1 cellular context compared by ENCODE assay signal in the genomic region with DNA sequence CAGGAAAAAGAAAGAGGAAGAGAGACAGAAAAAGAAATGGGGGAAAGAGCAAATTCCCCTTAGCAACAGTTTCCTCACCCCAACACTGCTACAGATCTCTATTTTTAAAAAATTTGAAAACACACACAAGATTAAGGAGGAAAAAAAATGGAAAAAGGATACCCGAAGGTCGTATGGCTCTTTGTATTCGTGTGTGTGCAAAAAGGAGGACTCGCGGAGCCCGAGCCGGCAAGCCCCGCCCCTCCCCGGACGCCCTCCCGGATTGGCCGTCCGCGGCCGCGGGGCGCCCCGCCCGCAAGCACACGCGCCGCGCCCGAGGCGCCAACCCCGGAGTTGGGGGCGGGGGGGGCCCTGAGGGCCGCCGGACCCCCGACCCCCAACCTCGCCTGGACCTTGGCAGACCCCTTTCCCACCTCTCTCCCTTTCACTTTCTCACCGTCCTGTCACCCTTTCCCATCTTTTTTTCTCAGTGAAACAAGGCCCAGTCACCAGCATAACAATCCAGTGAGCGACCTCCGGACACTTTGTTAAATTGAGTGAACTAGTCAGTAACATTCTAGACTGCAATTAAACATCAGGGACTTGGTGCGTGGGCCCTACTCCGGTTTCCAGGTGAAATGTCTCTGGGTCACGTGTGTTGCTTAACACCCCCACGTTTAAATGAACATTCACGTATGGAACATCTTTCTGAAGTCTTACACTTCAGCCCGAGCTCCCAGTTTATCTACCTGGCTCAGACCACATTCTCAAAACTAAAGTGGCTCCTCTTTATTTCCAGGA.
A peak's percentile ranks its signal among the peaks of the same experiment; 100 is the strongest.
TF ChIP-seq lines count a peak whose summit lies in the region.

A gene with protein sequence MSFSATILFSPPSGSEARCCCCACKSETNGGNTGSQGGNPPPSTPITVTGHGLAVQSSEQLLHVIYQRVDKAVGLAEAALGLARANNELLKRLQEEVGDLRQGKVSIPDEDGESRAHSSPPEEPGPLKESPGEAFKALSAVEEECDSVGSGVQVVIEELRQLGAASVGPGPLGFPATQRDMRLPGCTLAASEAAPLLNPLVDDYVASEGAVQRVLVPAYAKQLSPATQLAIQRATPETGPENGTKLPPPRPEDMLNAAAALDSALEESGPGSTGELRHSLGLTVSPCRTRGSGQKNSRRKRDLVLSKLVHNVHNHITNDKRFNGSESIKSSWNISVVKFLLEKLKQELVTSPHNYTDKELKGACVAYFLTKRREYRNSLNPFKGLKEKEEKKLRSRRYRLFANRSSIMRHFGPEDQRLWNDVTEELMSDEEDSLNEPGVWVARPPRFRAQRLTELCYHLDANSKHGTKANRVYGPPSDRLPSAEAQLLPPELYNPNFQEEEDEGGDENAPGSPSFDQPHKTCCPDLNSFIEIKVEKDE (minus strand): TSS at position 205 of the 780 bp plus-strand sequence. CDS start 11,120 bp downstream, outside the sequence.

TF ChIP-seq in HepG2, 621 proteins besides CTCF, POLR2A, EP300 and RAD21 (continued from another document and continues in another):
- TF ChIP-seq, protein P1, sequence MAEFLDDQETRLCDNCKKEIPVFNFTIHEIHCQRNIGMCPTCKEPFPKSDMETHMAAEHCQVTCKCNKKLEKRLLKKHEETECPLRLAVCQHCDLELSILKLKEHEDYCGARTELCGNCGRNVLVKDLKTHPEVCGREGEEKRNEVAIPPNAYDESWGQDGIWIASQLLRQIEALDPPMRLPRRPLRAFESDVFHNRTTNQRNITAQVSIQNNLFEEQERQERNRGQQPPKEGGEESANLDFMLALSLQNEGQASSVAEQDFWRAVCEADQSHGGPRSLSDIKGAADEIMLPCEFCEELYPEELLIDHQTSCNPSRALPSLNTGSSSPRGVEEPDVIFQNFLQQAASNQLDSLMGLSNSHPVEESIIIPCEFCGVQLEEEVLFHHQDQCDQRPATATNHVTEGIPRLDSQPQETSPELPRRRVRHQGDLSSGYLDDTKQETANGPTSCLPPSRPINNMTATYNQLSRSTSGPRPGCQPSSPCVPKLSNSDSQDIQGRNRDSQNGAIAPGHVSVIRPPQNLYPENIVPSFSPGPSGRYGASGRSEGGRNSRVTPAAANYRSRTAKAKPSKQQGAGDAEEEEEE (CRISPR knock-in tag; IDR thresholded peaks at IDR 0.05; ENCODE audit: borderline replicate concordance), result no peak
- TF ChIP-seq YEATS2 (CRISPR knock-in tag; IDR thresholded peaks at IDR 0.05; ENCODE audit: borderline replicate concordance) (no peak; the same call in 1 of the 2 replicates), HMG20B (CRISPR knock-in tag; conservative IDR thresholded peaks at IDR 0.05) (no peak), ZNF607 (CRISPR knock-in tag; IDR thresholded peaks at IDR 0.05; ENCODE audit: borderline replicate concordance) (peak; percentile 90), FOXA3 (CRISPR knock-in tag; IDR thresholded peaks at IDR 0.05) (0 out of 2 replicates have a peak, but pooled peaks have one; percentile 4), BHLHE40 (IDR thresholded peaks at IDR 0.05; ENCODE audit: low read length) (peak; percentile 45; the same call in 1 of the 2 replicates), ZNF7 (CRISPR knock-in tag; IDR thresholded peaks at IDR 0.05) (no peak), ZNF484 (CRISPR knock-in tag; IDR thresholded peaks at IDR 0.05; ENCODE audit: borderline replicate concordance, low read depth) (0 out of 2 replicates have a peak, but pooled peaks have one; percentile 64), BORCS8-MEF2B (CRISPR knock-in tag; IDR thresholded peaks at IDR 0.05) (peak; percentile 79), ZNF713 (CRISPR knock-in tag; IDR thresholded peaks at IDR 0.05) (no peak), CC2D1A (CRISPR knock-in tag; IDR thresholded peaks at IDR 0.05) (no peak), ZNF782 (CRISPR knock-in tag; IDR thresholded peaks at IDR 0.05; ENCODE audit: borderline replicate concordance) (peak; percentile 59; the same call in 1 of the 2 replicates), ZZZ3 (CRISPR knock-in tag; IDR thresholded peaks at IDR 0.05; ENCODE audit: borderline replicate concordance) (no peak), ZSCAN31 (CRISPR knock-in tag; IDR thresholded peaks at IDR 0.05; ENCODE audit: low read depth) (peak; percentile 90), ZBTB7B (CRISPR knock-in tag; IDR thresholded peaks at IDR 0.05) (peak; percentile 96), GATAD2A (CRISPR knock-in tag; IDR thresholded peaks at IDR 0.05) (peak; percentile 74; the same call in 1 of the 2 replicates), CENPX (CRISPR knock-in tag; IDR thresholded peaks at IDR 0.05) (no peak), ZNF543 (CRISPR knock-in tag; IDR thresholded peaks at IDR 0.05) (peak; percentile 16; the same call in 1 of the 2 replicates)
- TF ChIP-seq, protein P2, sequence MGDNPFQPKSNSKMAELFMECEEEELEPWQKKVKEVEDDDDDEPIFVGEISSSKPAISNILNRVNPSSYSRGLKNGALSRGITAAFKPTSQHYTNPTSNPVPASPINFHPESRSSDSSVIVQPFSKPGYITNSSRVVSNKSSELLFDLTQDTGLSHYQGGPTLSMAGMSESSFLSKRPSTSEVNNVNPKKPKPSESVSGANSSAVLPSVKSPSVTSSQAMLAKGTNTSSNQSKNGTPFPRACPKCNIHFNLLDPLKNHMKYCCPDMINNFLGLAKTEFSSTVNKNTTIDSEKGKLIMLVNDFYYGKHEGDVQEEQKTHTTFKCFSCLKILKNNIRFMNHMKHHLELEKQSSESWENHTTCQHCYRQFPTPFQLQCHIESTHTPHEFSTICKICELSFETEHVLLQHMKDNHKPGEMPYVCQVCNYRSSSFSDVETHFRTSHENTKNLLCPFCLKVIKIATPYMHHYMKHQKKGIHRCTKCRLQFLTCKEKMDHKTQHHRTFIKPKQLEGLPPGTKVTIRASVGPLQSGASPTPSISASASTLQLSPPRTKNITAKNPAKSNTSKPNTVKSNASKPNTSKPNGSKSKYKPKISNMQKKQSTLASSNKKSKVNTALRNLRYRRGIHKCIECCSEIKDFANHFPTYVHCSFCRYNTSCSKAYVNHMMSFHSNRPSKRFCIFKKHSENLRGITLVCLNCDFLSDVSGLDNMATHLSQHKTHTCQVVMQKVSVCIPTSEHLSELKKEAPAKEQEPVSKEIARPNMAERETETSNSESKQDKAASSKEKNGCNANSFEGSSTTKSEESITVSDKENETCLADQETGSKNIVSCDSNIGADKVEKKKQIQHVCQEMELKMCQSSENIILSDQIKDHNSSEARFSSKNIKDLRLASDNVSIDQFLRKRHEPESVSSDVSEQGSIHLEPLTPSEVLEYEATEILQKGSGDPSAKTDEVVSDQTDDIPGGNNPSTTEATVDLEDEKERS (CRISPR knock-in tag; IDR thresholded peaks at IDR 0.05), result no peak; the same call in 1 of the 2 replicates
- TF ChIP-seq, protein P3, sequence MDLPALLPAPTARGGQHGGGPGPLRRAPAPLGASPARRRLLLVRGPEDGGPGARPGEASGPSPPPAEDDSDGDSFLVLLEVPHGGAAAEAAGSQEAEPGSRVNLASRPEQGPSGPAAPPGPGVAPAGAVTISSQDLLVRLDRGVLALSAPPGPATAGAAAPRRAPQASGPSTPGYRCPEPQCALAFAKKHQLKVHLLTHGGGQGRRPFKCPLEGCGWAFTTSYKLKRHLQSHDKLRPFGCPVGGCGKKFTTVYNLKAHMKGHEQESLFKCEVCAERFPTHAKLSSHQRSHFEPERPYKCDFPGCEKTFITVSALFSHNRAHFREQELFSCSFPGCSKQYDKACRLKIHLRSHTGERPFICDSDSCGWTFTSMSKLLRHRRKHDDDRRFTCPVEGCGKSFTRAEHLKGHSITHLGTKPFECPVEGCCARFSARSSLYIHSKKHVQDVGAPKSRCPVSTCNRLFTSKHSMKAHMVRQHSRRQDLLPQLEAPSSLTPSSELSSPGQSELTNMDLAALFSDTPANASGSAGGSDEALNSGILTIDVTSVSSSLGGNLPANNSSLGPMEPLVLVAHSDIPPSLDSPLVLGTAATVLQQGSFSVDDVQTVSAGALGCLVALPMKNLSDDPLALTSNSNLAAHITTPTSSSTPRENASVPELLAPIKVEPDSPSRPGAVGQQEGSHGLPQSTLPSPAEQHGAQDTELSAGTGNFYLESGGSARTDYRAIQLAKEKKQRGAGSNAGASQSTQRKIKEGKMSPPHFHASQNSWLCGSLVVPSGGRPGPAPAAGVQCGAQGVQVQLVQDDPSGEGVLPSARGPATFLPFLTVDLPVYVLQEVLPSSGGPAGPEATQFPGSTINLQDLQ (CRISPR knock-in tag; IDR thresholded peaks at IDR 0.05), result no peak
- TF ChIP-seq, protein P4, sequence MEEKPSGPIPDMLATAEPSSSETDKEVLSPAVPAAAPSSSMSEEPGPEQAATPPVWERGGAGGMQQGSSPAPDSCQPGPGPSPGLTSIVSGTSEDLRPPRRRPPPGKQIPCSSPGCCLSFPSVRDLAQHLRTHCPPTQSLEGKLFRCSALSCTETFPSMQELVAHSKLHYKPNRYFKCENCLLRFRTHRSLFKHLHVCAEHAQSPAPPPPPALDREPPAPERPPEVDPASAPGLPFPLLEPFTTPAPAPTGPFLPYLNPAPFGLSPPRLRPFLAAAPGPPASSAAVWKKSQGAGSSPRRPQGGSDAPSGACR (CRISPR knock-in tag; IDR thresholded peaks at IDR 0.05), result peak; percentile 66; the same call in 1 of the 2 replicates
- TF ChIP-seq, protein P5, sequence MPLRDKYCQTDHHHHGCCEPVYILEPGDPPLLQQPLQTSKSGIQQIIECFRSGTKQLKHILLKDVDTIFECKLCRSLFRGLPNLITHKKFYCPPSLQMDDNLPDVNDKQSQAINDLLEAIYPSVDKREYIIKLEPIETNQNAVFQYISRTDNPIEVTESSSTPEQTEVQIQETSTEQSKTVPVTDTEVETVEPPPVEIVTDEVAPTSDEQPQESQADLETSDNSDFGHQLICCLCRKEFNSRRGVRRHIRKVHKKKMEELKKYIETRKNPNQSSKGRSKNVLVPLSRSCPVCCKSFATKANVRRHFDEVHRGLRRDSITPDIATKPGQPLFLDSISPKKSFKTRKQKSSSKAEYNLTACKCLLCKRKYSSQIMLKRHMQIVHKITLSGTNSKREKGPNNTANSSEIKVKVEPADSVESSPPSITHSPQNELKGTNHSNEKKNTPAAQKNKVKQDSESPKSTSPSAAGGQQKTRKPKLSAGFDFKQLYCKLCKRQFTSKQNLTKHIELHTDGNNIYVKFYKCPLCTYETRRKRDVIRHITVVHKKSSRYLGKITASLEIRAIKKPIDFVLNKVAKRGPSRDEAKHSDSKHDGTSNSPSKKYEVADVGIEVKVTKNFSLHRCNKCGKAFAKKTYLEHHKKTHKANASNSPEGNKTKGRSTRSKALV (CRISPR knock-in tag; IDR thresholded peaks at IDR 0.05), result no peak
- TF ChIP-seq, protein P6, sequence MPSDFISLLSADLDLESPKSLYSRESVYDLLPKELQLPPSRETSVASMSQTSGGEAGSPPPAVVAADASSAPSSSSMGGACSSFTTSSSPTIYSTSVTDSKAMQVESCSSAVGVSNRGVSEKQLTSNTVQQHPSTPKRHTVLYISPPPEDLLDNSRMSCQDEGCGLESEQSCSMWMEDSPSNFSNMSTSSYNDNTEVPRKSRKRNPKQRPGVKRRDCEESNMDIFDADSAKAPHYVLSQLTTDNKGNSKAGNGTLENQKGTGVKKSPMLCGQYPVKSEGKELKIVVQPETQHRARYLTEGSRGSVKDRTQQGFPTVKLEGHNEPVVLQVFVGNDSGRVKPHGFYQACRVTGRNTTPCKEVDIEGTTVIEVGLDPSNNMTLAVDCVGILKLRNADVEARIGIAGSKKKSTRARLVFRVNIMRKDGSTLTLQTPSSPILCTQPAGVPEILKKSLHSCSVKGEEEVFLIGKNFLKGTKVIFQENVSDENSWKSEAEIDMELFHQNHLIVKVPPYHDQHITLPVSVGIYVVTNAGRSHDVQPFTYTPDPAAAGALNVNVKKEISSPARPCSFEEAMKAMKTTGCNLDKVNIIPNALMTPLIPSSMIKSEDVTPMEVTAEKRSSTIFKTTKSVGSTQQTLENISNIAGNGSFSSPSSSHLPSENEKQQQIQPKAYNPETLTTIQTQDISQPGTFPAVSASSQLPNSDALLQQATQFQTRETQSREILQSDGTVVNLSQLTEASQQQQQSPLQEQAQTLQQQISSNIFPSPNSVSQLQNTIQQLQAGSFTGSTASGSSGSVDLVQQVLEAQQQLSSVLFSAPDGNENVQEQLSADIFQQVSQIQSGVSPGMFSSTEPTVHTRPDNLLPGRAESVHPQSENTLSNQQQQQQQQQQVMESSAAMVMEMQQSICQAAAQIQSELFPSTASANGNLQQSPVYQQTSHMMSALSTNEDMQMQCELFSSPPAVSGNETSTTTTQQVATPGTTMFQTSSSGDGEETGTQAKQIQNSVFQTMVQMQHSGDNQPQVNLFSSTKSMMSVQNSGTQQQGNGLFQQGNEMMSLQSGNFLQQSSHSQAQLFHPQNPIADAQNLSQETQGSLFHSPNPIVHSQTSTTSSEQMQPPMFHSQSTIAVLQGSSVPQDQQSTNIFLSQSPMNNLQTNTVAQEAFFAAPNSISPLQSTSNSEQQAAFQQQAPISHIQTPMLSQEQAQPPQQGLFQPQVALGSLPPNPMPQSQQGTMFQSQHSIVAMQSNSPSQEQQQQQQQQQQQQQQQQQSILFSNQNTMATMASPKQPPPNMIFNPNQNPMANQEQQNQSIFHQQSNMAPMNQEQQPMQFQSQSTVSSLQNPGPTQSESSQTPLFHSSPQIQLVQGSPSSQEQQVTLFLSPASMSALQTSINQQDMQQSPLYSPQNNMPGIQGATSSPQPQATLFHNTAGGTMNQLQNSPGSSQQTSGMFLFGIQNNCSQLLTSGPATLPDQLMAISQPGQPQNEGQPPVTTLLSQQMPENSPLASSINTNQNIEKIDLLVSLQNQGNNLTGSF (CRISPR knock-in tag; IDR thresholded peaks at IDR 0.05), result 0 out of 2 replicates have a peak, but pooled peaks have one; percentile 32
- TF ChIP-seq, protein P7, sequence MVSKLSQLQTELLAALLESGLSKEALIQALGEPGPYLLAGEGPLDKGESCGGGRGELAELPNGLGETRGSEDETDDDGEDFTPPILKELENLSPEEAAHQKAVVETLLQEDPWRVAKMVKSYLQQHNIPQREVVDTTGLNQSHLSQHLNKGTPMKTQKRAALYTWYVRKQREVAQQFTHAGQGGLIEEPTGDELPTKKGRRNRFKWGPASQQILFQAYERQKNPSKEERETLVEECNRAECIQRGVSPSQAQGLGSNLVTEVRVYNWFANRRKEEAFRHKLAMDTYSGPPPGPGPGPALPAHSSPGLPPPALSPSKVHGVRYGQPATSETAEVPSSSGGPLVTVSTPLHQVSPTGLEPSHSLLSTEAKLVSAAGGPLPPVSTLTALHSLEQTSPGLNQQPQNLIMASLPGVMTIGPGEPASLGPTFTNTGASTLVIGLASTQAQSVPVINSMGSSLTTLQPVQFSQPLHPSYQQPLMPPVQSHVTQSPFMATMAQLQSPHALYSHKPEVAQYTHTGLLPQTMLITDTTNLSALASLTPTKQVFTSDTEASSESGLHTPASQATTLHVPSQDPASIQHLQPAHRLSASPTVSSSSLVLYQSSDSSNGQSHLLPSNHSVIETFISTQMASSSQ (IDR thresholded peaks at IDR 0.05; ENCODE audit: low read depth), result no peak
- TF ChIP-seq, protein P7 (CRISPR knock-in tag; IDR thresholded peaks at IDR 0.05; ENCODE audit: borderline replicate concordance), result no peak
- TF ChIP-seq, protein P8, sequence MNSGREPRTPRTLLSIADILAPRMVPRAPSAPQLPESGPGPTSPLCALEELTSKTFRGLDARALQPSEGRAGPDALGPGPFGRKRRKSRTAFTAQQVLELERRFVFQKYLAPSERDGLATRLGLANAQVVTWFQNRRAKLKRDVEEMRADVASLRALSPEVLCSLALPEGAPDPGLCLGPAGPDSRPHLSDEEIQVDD (CRISPR knock-in tag; IDR thresholded peaks at IDR 0.05; ENCODE audit: borderline replicate concordance), result no peak
